1 cellular context compared by ENCODE assay signal in the genomic region with DNA sequence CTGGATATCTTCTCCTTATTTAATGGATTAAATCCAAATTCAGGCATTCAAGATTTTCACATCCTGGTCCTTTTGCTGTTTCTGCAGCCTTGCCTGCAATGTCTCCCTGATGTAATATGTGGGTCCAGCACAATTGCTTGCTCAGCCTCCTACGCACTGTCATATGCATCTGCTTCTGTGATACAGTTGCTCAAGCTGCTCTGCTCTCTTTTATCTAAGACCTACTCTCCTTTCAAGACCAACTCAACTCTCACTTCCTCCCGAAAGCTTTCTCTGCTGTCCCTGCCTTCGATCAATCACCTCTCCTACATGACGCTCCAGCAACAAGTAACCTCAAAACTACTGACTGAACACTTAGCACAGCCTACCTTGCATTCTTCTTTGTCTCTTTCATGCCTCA.
TF ChIP-seq lines count a peak whose summit lies in the region.

No MANE protein-coding gene starts in this region.

TF ChIP-seq in H1, 55 proteins besides CTCF, POLR2A, EP300 and RAD21:
- no peak for TF ChIP-seq SRF (IDR thresholded peaks at IDR 0.05; ENCODE audit: low read depth, low read length)
